33 cellular contexts compared by ENCODE assay signal in the genomic region with DNA sequence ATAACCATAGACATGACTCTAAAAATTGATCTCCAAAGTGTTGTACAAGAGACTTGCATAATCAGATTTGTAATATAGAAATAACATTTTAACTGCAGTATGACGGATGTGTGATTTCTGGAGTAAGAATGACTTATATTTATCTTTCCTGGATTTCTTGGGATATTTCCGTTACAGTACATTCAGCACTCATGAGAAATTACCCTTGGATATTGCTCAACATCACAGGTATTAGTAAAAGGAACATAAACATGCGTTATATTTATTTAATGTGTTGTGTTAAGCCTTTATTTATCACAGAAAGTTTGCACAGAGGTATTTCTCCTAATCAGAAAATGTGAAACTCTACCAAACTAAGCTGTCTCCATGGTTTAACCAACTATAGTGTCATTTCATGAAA.
"Had no signal": no experiment of that assay in that cellular context is flagged by ENCODE, and none has a peak within 500 bp of the region (broad histone marks: within the 10 kb centered on the region; RNA-seq: fewer than 3 reads in every experiment).

No MANE protein-coding gene starts in this region.

- ATAC-seq: activated CD8-positive, alpha-beta T cell treated with anti-CD3 and anti-CD28 coated beads for 36 hours; activated naive CD4-positive, alpha-beta T cell treated with anti-CD3 and anti-CD28 coated beads, Interleukin-2, amount 50 U/mL, for 72 hours; activated T-cell treated with anti-CD3 and anti-CD28 coated beads, Interleukin-2, amount 50 U/mL, for 4 hours; activated T-cell treated with anti-CD3 and anti-CD28 coated beads, Interleukin-2, amount 50 U/mL, for 72 hours; activated T-helper 17 cell treated with anti-CD3 and anti-CD28 coated beads, Interleukin-2, amount 50 U/mL, for 72 hours; body of pancreas had no signal

- DNase-seq: activated B cell treated with CpG ODN at 0.5 μM for 24 hours; activated CD4-positive, alpha-beta memory T cell treated with anti-CD3 and anti-CD28 coated beads for 36 hours; activated CD4-positive, alpha-beta T cell treated with anti-CD3 and anti-CD28 coated beads for 4 hours; activated CD4-positive, alpha-beta T cell treated with anti-CD3 and anti-CD28 coated beads, Interleukin-2, amount 10 ng/mL, durations not matched to agents 24 days and 14 days; activated CD4-positive, alpha-beta T cell treated with anti-CD3 and anti-CD28 coated beads, Interleukin-2, amount 50 U/mL, for 1 hour; activated CD4-positive, alpha-beta T cell treated with anti-CD3 and anti-CD28 coated beads, Interleukin-2, amount 50 U/mL, for 4 hours; activated CD4-positive, CD25-positive, alpha-beta regulatory T cell treated with anti-CD3 and anti-CD28 coated beads, Interleukin-2, amount 50 U/mL, for 72 hours; activated CD8-positive, alpha-beta memory T cell treated with anti-CD3 and anti-CD28 coated beads, Interleukin-2, amount 50 U/mL, for 4 hours; activated CD8-positive, alpha-beta T cell treated with anti-CD3 and anti-CD28 coated beads for 36 hours; activated effector memory CD4-positive, alpha-beta T cell treated with anti-CD3 and anti-CD28 coated beads, Interleukin-2, amount 50 U/mL, for 16 hours; activated gamma-delta T cell treated with Interleukin-2 at 50 U/mL for 16 hours; activated naive CD4-positive, alpha-beta T cell; activated naive CD4-positive, alpha-beta T cell treated with anti-CD3 and anti-CD28 coated beads for 36 hours; activated naive CD4-positive, alpha-beta T cell treated with anti-CD3 and anti-CD28 coated beads, Interleukin-2, amount 50 U/mL, for 16 hours; activated naive CD8-positive, alpha-beta T cell treated with anti-CD3 and anti-CD28 coated beads for 36 hours; activated T-cell treated with anti-CD3 and anti-CD28 coated beads for 4 hours; activated T-cell treated with anti-CD3 and anti-CD28 coated beads, Interleukin-2, amount 50 U/mL, for 1 hour; activated T-cell treated with anti-CD3 and anti-CD28 coated beads, Interleukin-2, amount 50 U/mL, for 4 hours; activated T-cell treated with anti-CD3 and anti-CD28 coated beads, Interleukin-2, amount 50 U/mL, for 72 hours; adrenal gland; amniotic stem cell; aorta; body of pancreas; brain microvascular endothelial cell; caudate nucleus; cerebellar nuclear complex; T-helper 1 cell; T-helper 2 cell; T-helper 9 cell had no signal

- H3K4me1 ChIP-seq: adrenal gland, body of pancreas had no signal

- H3K4me3 ChIP-seq: adrenal gland, body of pancreas, cardiac muscle cell had no signal

- H3K27ac ChIP-seq: adrenal gland, body of pancreas, brain microvascular endothelial cell, cardiac muscle cell, VCaP had no signal

- H3K9me3 ChIP-seq: body of pancreas had no signal

- H3K36me3 ChIP-seq: adrenal gland, brain microvascular endothelial cell, cardiac muscle cell had no signal

- H3K27me3 ChIP-seq: adrenal gland, body of pancreas, brain microvascular endothelial cell, cardiac muscle cell had no signal
